ENCODE assay signal across 20 cellular contexts in genomic region chr9:95877984-95878383, GRCh38. TPM values are rescaled to one million over a fixed set of nuclear protein-coding genes. Genes with fewer than 3 reads are reported as not detected.
A peak's percentile ranks its signal among the peaks of the same experiment; 100 is the strongest.
DNase-seq lines count a peak whose midpoint lies in the region; ATAC-seq, FAIRE-seq and TF ChIP-seq lines count a peak whose summit lies in the region.
"Had no signal": no experiment of that assay in that cellular context is flagged by ENCODE, and none has a peak within 500 bp of the region (broad histone marks: within the 10 kb centered on the region; RNA-seq: fewer than 3 reads in every experiment).

No MANE protein-coding gene starts in this region.

- POLR2A ChIA-PET in K562 (lab: Yijun Ruan, JAX), result no interaction called here

- intact Hi-C loops in K562 (cut with micrococcal nuclease), result no loop called here
- intact Hi-C loops in activated naive CD4-positive, alpha-beta T cell treated with anti-CD3 and anti-CD28 coated beads for 36 hours (cut with micrococcal nuclease), result loop anchor here (2.0 to 5.0 kb wide), 5 partner anchors 13 to 1151 kb away; partner anchors contain the start of gene AOPEP

- H2AFZ ChIP-seq in K562 (ENCODE audit: low read depth, low read length), result no peak overlapping the region
- H2AFZ ChIP-seq: PC-9 had no signal

- H3K4me1 Mint-ChIP-seq in T-helper 2 cell treated with Interferon-gamma antibody and Interleukin-4, amounts not matched to agents 5 μg/mL and 100 μg/mL, for 36 hours (ENCODE audit: low read depth), result peaks cover 39% of the 10 kb centered on the region
- H3K4me1 Mint-ChIP-seq in neural crest cell, result peaks cover 18% of the 10 kb centered on the region
- peaks cover 40% of the 10 kb centered on the region for H3K4me1 Mint-ChIP-seq in activated naive CD4-positive, alpha-beta T cell treated with anti-CD3 and anti-CD28 coated beads for 36 hours (ENCODE audit: low read depth)

- H3K36me3 ChIP-seq in K562 (ENCODE audit: control insufficient read depth, insufficient read depth, low read length), result peaks cover 29% of the 10 kb centered on the region

- peaks cover 4% of the 10 kb centered on the region for H3K9me3 Mint-ChIP-seq in T-helper 2 cell treated with Interferon-gamma antibody and Interleukin-4, amounts not matched to agents 5 μg/mL and 100 μg/mL, for 36 hours
- H3K9me3 Mint-ChIP-seq in neural crest cell, result peaks cover 2% of the 10 kb centered on the region
- H3K9me3 Mint-ChIP-seq in activated naive CD4-positive, alpha-beta T cell treated with anti-CD3 and anti-CD28 coated beads for 36 hours, result peaks cover 4% of the 10 kb centered on the region
- H3K9me3 Mint-ChIP-seq: CD4-positive, alpha-beta T cell had no signal

- BruUV-seq in K562 (replicated peaks; lab: Mats Ljungman, UMichigan), result no TSS peak

- in situ Hi-C loops in K562 (cut with MboI), result no loop called here

- H3K4me2 ChIP-seq in K562 (ENCODE audit: insufficient read depth, low read length), result no peak overlapping the region
- H3K4me2 ChIP-seq: KMS-11, PC-9 had no signal

- no peaks in the 10 kb centered on the region for H3K27me3 Mint-ChIP-seq in T-helper 2 cell treated with Interferon-gamma antibody and Interleukin-4, amounts not matched to agents 5 μg/mL and 100 μg/mL, for 36 hours (ENCODE audit: low read depth)
- no peaks in the 10 kb centered on the region for H3K27me3 Mint-ChIP-seq in neural crest cell (ENCODE audit: low read depth)
- no peaks in the 10 kb centered on the region for H3K27me3 Mint-ChIP-seq in activated naive CD4-positive, alpha-beta T cell treated with anti-CD3 and anti-CD28 coated beads for 36 hours (ENCODE audit: low read depth)
- H3K27me3 Mint-ChIP-seq: CD4-positive, alpha-beta T cell had no signal

- peaks cover 43% of the 10 kb centered on the region for H3K36me3 Mint-ChIP-seq in T-helper 2 cell treated with Interferon-gamma antibody and Interleukin-4, amounts not matched to agents 5 μg/mL and 100 μg/mL, for 36 hours (ENCODE audit: low read depth)
- peaks cover 13% of the 10 kb centered on the region for H3K36me3 Mint-ChIP-seq in neural crest cell (ENCODE audit: low read depth)
- peaks cover 30% of the 10 kb centered on the region for H3K36me3 Mint-ChIP-seq in activated naive CD4-positive, alpha-beta T cell treated with anti-CD3 and anti-CD28 coated beads for 36 hours (ENCODE audit: low read depth)

- no peak overlapping the region for H3K4me3 ChIP-seq in K562
- H3K4me3 ChIP-seq: PC-9, SJCRH30 had no signal

- H3K9ac ChIP-seq in K562 (ENCODE audit: insufficient read depth in 1 of 2, low read depth in 2 of 2, low read length in 2 of 2), result no peak overlapping the region
- H3K9ac ChIP-seq: KMS-11 had no signal

- H3K27ac ChIP-seq in K562 (ENCODE audit: extremely low read depth, low read depth, low read length), result no peak overlapping the region
- H3K27ac ChIP-seq: KMS-11, PC-9, SJCRH30 had no signal

- H3K9me1 ChIP-seq in K562 (ENCODE audit: control insufficient read depth, insufficient read depth, low read length), result no peaks in the 10 kb centered on the region

- 0 out of 2 replicates have a peak, but pooled peaks cover 2% of the 10 kb centered on the region for H3K9me3 ChIP-seq in K562 (replicated peaks; ENCODE audit: control insufficient read depth, insufficient read depth, low read depth, low read length)
- H3K9me3 ChIP-seq: BE2C, SJCRH30 had no signal

- H3K27me3 ChIP-seq in K562 (ENCODE audit: control insufficient read depth in 2 of 2, insufficient read depth in 2 of 2, low read length in 2 of 2), result no peaks in the 10 kb centered on the region
- H3K27me3 ChIP-seq: BE2C, SJCRH30 had no signal

- ATAC-seq in K562, result no peak

- no peaks in the 10 kb centered on the region for H4K20me1 ChIP-seq in K562 (replicated peaks; ENCODE audit: control insufficient read depth, insufficient read depth, low read length)

- TF ChIP-seq RAD21 in K562 (CRISPR knock-in tag; conservative IDR thresholded peaks at IDR 0.05 in 1 of 2, IDR thresholded peaks at IDR 0.05 in 1 of 2), result no peak

- peak overlapping the region; percentile 75 for H3K27ac Mint-ChIP-seq in T-helper 2 cell treated with Interferon-gamma antibody and Interleukin-4, amounts not matched to agents 5 μg/mL and 100 μg/mL, for 36 hours
- peak overlapping the region; percentile 30 for H3K27ac Mint-ChIP-seq in neural crest cell (ENCODE audit: unreplicated experiment)
- H3K27ac Mint-ChIP-seq in activated naive CD4-positive, alpha-beta T cell treated with anti-CD3 and anti-CD28 coated beads for 36 hours, result no peak overlapping the region
- H3K27ac Mint-ChIP-seq: CD4-positive, alpha-beta T cell had no signal

- TF ChIP-seq EP300 in K562 (IDR thresholded peaks at IDR 0.05; ENCODE audit: low read length), result no peak

- CTCF ChIA-PET in K562 (lab: Yijun Ruan, JAX; ENCODE audit: low intra/inter-chr PET ratio), result no interaction called here
- CTCF ChIA-PET in activated naive CD4-positive, alpha-beta T cell treated with anti-CD3 and anti-CD28 coated beads for 36 hours (lab: Charles Lee), result interaction anchor here (0.6 to 0.7 kb wide), 2 partner anchors 341 to 704 kb away, joined by 4 to 6 read pairs; no protein-coding TSS in a partner anchor

- TF ChIP-seq POLR2A in H54 (IDR thresholded peaks at IDR 0.05; ENCODE audit: low read depth, low read length), result no peak
- no peak for TF ChIP-seq POLR2A in K562 (conservative IDR thresholded peaks at IDR 0.05)

- FAIRE-seq in H54 (lab: Jason Lieb, UNC) (peak; percentile 55), K562 (lab: Jason Lieb, UNC) (no peak)
- FAIRE-seq: GM12892 had no signal

- TF ChIP-seq CTCF in K562 (IDR thresholded peaks at IDR 0.05 in 2 of 3, conservative IDR thresholded peaks at IDR 0.05 in 1 of 3; ENCODE audit: insufficient read depth in 2 of 3, low read depth in 1 of 3, low read length in 3 of 3) (no peak), neural crest cell (conservative IDR thresholded peaks at IDR 0.05) (no peak)

- H3K79me2 ChIP-seq in K562 (ENCODE audit: control insufficient read depth, insufficient read depth, low read length), result peaks cover 57% of the 10 kb centered on the region

- peaks cover 4 to 11% of the 10 kb centered on the region in 2 experiments; a peak in 2 of 5 replicates for H3K4me1 ChIP-seq in K562 (replicated peaks in 1 of 2; ENCODE audit: control insufficient read depth in 2 of 2, insufficient read depth in 2 of 2, low read length in 2 of 2)
- H3K4me1 ChIP-seq: BE2C had no signal

- no peak for DNase-seq in T-helper 2 cell treated with Interferon-gamma antibody and Interleukin-4, amounts not matched to agents 5 μg/mL and 100 μg/mL, for 36 hours (ENCODE audit: low spot score)
- no peak for DNase-seq in T-helper 2 cell
- DNase-seq in H54 (ENCODE audit: insufficient read length, low spot score), result no peak
- no peak for DNase-seq in K562 (ENCODE audit: extremely low read depth in 1 of 4, low spot score in 3 of 4)
- DNase-seq in neural crest cell (ENCODE audit: low read depth, low spot score), result no peak
- no peak for DNase-seq in COLO668 (lab: John Stamatoyannopoulos, UW; ENCODE audit: unreplicated experiment)
- no peak for DNase-seq in activated naive CD4-positive, alpha-beta T cell treated with anti-CD3 and anti-CD28 coated beads for 36 hours
- DNase-seq in DMS153 treated with DMSO at 0.1 percent for 48 hours (lab: John Stamatoyannopoulos, UW; ENCODE audit: unreplicated experiment), result no peak
- DNase-seq: 8988T; BE2C; CD4-positive, alpha-beta T cell; MV-4-11; NCI-H1417; NCI-H187; NCI-H2227 treated with DMSO at 0.1 percent for 48 hours; NCI-H524 treated with DMSO at 0.1 percent for 48 hours; PC-9; SJCRH30 had no signal

- no peak overlapping the region for H3K4me3 Mint-ChIP-seq in T-helper 2 cell treated with Interferon-gamma antibody and Interleukin-4, amounts not matched to agents 5 μg/mL and 100 μg/mL, for 36 hours
- H3K4me3 Mint-ChIP-seq in neural crest cell, result no peak overlapping the region
- no peak overlapping the region for H3K4me3 Mint-ChIP-seq in activated naive CD4-positive, alpha-beta T cell treated with anti-CD3 and anti-CD28 coated beads for 36 hours
- H3K4me3 Mint-ChIP-seq: CD4-positive, alpha-beta T cell had no signal

- 100% methylated on average over 1 of the region's 1 CpG for WGBS in K562 (ENCODE audit: insufficient coverage, low coverage, missing lambda C conversion rate)

TF ChIP-seq in K562, 482 proteins besides CTCF, POLR2A, EP300 and RAD21 (continues in another document):
- no peak for TF ChIP-seq POLR2AphosphoS5 (IDR thresholded peaks at IDR 0.05; ENCODE audit: control insufficient read depth, insufficient read depth, low read depth, low read length)

RNA-seq across cellular contexts. Expression of gene ERCC6L2, which starts 2.5 kb away (rescaled TPM):
- 30.3 and 108 TPM in 2 replicates for total RNA-seq in K562 (2011; cell fraction: chromatin; rRNA removed; ENCODE audit: low replicate concordance)
- 18.2 and 29.2 TPM in 2 replicates for total RNA-seq in K562 (2011; cell fraction: nucleolus; rRNA removed)
- total RNA-seq in K562 (2011; cell fraction: nucleoplasm; rRNA removed), result 45.3 and 47.3 TPM in 2 replicates
- total RNA-seq in K562 (2014; rRNA removed) (32.9 and 35.1 TPM in 2 replicates), K562 (2014; rRNA removed; fragmentation: Illumina TruSeq; extraction: Trizol) (42.8 and 50.0 TPM in 2 replicates), K562 (2015; rRNA removed; fragmentation: Illumina TruSeq; extraction: Trizol) (39.9 and 40.9 TPM in 2 replicates), K562 (2021) (26.7 and 31.6 TPM in 2 replicates), neural crest cell (58.1 and 64.3 TPM in 2 replicates)
- polyA plus RNA-seq in K562 (2011; rRNA removed) (19.1 and 23.6 TPM in 2 replicates), K562 (2014; fragmentation: Illumina TruSeq; extraction: Trizol) (16.4 and 21.7 TPM in 2 replicates), K562 (2014; fragmentation: Nextera tagmentation; extraction: Ambion mirVana) (1 to 10 TPM; 7.8 to 9.6 TPM), K562 (2014; rRNA removed) (13.8 and 14.4 TPM in 2 replicates)
- polyA plus RNA-seq in K562 (2011; cell fraction: cytosol; rRNA removed), result 7.0 and 8.8 TPM in 2 replicates
- 21.6 and 26.0 TPM in 2 replicates for polyA plus RNA-seq in K562 (2011; cell fraction: nucleus; rRNA removed)
- 12.3 and 12.9 TPM in 2 replicates for polyA plus RNA-seq in K562 (2012)
- 130 and 141 TPM in 2 replicates for polyA minus RNA-seq in K562 (2011; rRNA and poly(A)+ RNA removed)
- 31.3 and 32.4 TPM in 2 replicates for polyA minus RNA-seq in K562 (2011; cell fraction: cytosol; rRNA and poly(A)+ RNA removed)
- 66.0 and 111 TPM in 2 replicates for polyA minus RNA-seq in K562 (2011; cell fraction: nucleus; rRNA and poly(A)+ RNA removed)
- total RNA-seq in activated naive CD4-positive, alpha-beta T cell treated with anti-CD3 and anti-CD28 coated beads for 36 hours, result 10 to 100 TPM; 20.3 to 20.6 TPM
